In the genomic region with DNA sequence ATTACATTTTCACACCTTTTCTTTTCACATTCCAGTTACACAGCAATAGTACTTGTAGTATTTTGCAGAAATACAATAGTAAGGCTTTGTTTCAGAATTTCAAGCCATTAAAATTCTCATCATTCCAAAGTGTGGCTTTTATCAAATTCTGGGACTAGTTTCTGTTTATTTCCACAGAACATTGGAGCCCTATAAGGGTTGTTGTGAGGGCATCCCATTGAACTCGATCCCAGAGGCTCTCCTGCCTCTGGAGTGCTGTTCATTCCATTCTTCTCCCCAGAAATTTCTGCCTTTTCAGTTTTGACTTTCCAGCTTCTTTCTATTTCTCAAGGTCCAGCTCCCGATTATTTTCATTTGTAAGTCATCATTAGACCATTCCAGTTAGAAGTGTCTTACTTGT, we compare ENCODE assay signal across 21 cellular contexts.
"Had no signal": no experiment of that assay in that cellular context is flagged by ENCODE, and none has a peak within 500 bp of the region (broad histone marks: within the 10 kb centered on the region; RNA-seq: fewer than 3 reads in every experiment).

No MANE protein-coding gene starts in this region.

- H3K27me3 ChIP-seq: breast epithelium, heart left ventricle, neural progenitor cell had no signal

- H3K27ac Mint-ChIP-seq: activated CD8-positive, alpha-beta T cell treated with anti-CD3 and anti-CD28 coated beads, Interleukin-2, amount 10 ng/mL, durations not matched to agents 7 days and 5 days; activated naive CD8-positive, alpha-beta T cell treated with anti-CD3 and anti-CD28 coated beads, Interleukin-2, amount 50 U/mL, for 24 hours; activated T-helper 1 cell treated with anti-CD3 and anti-CD28 coated beads, Interleukin-12 subunit alpha, Interleukin-12 subunit beta, Interleukin-2, Interleukin-4 antibody, amounts not matched to agents 30 ng/mL and 10 ng/mL and 1 ng/mL, durations not matched to agents 14 hours and 24 hours and 36 hours; memory B cell; naive thymus-derived CD4-positive, alpha-beta T cell; neural progenitor cell had no signal

- ATAC-seq: activated CD8-positive, alpha-beta T cell treated with anti-CD3 and anti-CD28 coated beads, Interleukin-2, amount 10 ng/mL, durations not matched to agents 7 days and 5 days; heart left ventricle; naive thymus-derived CD4-positive, alpha-beta T cell had no signal

- H3K36me3 ChIP-seq: breast epithelium, heart left ventricle, neural progenitor cell, WERI-Rb-1 had no signal

- H3K4me2 ChIP-seq: neural progenitor cell had no signal

- DNase-seq: activated CD4-positive, alpha-beta T cell treated with anti-CD3 and anti-CD28 coated beads for 1 hour; activated CD4-positive, alpha-beta T cell treated with anti-CD3 and anti-CD28 coated beads, Interleukin-2, amount 50 U/mL, for 1 hour; activated CD8-positive, alpha-beta T cell treated with anti-CD3 and anti-CD28 coated beads, Interleukin-2, amount 10 ng/mL, durations not matched to agents 7 days and 5 days; activated gamma-delta T cell; activated naive CD4-positive, alpha-beta T cell treated with anti-CD3 and anti-CD28 coated beads, Interleukin-2, amount 50 U/mL, for 16 hours; activated naive CD8-positive, alpha-beta T cell treated with anti-CD3 and anti-CD28 coated beads, Interleukin-2, amount 50 U/mL, for 24 hours; anterior cingulate cortex; cortex of kidney; heart left ventricle; naive thymus-derived CD4-positive, alpha-beta T cell; posterior cingulate gyrus; retina; stimulated activated CD4-positive, alpha-beta T cell treated with anti-CD3 and anti-CD28 coated beads, Interleukin-4, amount 100 ng/mL, for 24 hours; stimulated activated naive CD4-positive, alpha-beta T cell treated with Interleukin-2 at 50 U/mL for 16 hours; T-helper 1 cell; WERI-Rb-1 had no signal

- H3K27ac ChIP-seq: epithelial cell of prostate, neural progenitor cell, WERI-Rb-1 had no signal

- H3K4me3 ChIP-seq: breast epithelium, neural progenitor cell had no signal

- H2AFZ ChIP-seq: neural progenitor cell had no signal

- H3K4me1 Mint-ChIP-seq: memory B cell; naive thymus-derived CD4-positive, alpha-beta T cell; neural progenitor cell had no signal

- H3K27me3 Mint-ChIP-seq: activated naive CD8-positive, alpha-beta T cell treated with anti-CD3 and anti-CD28 coated beads, Interleukin-2, amount 50 U/mL, for 24 hours; memory B cell had no signal

- H3K4me1 ChIP-seq: breast epithelium, heart left ventricle had no signal

- H3K4me3 Mint-ChIP-seq: activated CD8-positive, alpha-beta T cell treated with anti-CD3 and anti-CD28 coated beads, Interleukin-2, amount 10 ng/mL, durations not matched to agents 7 days and 5 days; activated naive CD8-positive, alpha-beta T cell treated with anti-CD3 and anti-CD28 coated beads, Interleukin-2, amount 50 U/mL, for 24 hours; activated T-helper 1 cell treated with anti-CD3 and anti-CD28 coated beads, Interleukin-12 subunit alpha, Interleukin-12 subunit beta, Interleukin-2, Interleukin-4 antibody, amounts not matched to agents 30 ng/mL and 10 ng/mL and 1 ng/mL, durations not matched to agents 14 hours and 24 hours and 36 hours; memory B cell; naive thymus-derived CD4-positive, alpha-beta T cell; neural progenitor cell had no signal

- H3K36me3 Mint-ChIP-seq: memory B cell; naive thymus-derived CD4-positive, alpha-beta T cell; neural progenitor cell had no signal
